In the genomic region with DNA sequence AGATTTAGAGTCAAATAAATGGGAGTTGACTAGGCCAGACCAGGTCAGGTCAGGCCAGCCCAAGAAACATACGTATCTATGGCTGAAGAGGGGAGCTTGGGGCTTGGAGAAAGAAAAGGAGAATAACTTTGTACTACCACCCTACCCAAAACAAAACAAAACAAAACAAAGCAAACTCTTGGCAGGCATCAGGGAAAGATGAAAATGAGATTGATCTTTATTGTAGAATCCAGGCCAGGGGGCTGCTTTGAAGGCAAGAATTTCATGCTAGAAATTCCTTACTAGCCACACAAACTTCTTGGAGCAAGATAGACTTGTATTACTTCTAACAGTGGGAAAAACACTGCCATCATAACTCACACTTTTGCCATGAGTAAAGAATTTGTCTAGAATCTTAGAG, we compare ENCODE assay signal across 32 cellular contexts. TPM values are rescaled to one million over a fixed set of nuclear protein-coding genes. Genes with fewer than 3 reads are reported as not detected.
"Had no signal": no experiment of that assay in that cellular context is flagged by ENCODE, and none has a peak within 500 bp of the region (broad histone marks: within the 10 kb centered on the region; RNA-seq: fewer than 3 reads in every experiment).

No MANE protein-coding gene starts in this region.

- H3K4me3 Mint-ChIP-seq: activated CD4-positive, alpha-beta memory T cell treated with anti-CD3 and anti-CD28 coated beads for 36 hours; activated CD4-positive, alpha-beta T cell treated with anti-CD3 and anti-CD28 coated beads for 36 hours; activated CD4-positive, alpha-beta T cell treated with anti-CD3 and anti-CD28 coated beads, Interleukin-2, amount 10 ng/mL, durations not matched to agents 24 days and 14 days; activated CD8-positive, alpha-beta memory T cell treated with anti-CD3 and anti-CD28 coated beads, Interleukin-2, amount 10 ng/mL, durations not matched to agents 7 days and 5 days; activated CD8-positive, alpha-beta T cell treated with anti-CD3 and anti-CD28 coated beads, Interleukin-2, amount 10 ng/mL, durations not matched to agents 7 days and 5 days; activated naive CD4-positive, alpha-beta T cell treated with anti-CD3 and anti-CD28 coated beads, Interleukin-2, amount 50 U/mL, for 24 hours; activated naive CD8-positive, alpha-beta T cell treated with anti-CD3 and anti-CD28 coated beads for 36 hours; activated naive CD8-positive, alpha-beta T cell treated with anti-CD3 and anti-CD28 coated beads, Interleukin-2, amount 50 U/mL, for 24 hours; activated T-cell treated with anti-CD3 and anti-CD28 coated beads, Interleukin-2, amount 50 U/mL, for 24 hours; activated T-cell treated with anti-CD3 and anti-CD28 coated beads, Interleukin-2, amount 50 U/mL, for 72 hours; central memory CD8-positive, alpha-beta T cell; dendritic cell treated with granulocyte-macrophage colony-stimulating factor and Interleukin-4, amounts not matched to agents 40 ng/mL and 50 ng/mL, for 4 days; endodermal cell had no signal

- FAIRE-seq: bronchial epithelial cell had no signal

- H3K27me3 ChIP-seq: adrenal gland, brain microvascular endothelial cell, foreskin keratinocyte, gastrocnemius medialis, heart left ventricle had no signal

- H3K27ac Mint-ChIP-seq: activated CD4-positive, alpha-beta memory T cell treated with anti-CD3 and anti-CD28 coated beads for 36 hours; activated CD4-positive, alpha-beta T cell treated with anti-CD3 and anti-CD28 coated beads for 36 hours; activated CD4-positive, alpha-beta T cell treated with anti-CD3 and anti-CD28 coated beads, Interleukin-2, amount 10 ng/mL, durations not matched to agents 24 days and 14 days; activated CD8-positive, alpha-beta memory T cell treated with anti-CD3 and anti-CD28 coated beads, Interleukin-2, amount 10 ng/mL, durations not matched to agents 7 days and 5 days; activated CD8-positive, alpha-beta T cell treated with anti-CD3 and anti-CD28 coated beads, Interleukin-2, amount 10 ng/mL, durations not matched to agents 7 days and 5 days; activated naive CD4-positive, alpha-beta T cell treated with anti-CD3 and anti-CD28 coated beads, Interleukin-2, amount 50 U/mL, for 24 hours; activated naive CD8-positive, alpha-beta T cell treated with anti-CD3 and anti-CD28 coated beads for 36 hours; activated naive CD8-positive, alpha-beta T cell treated with anti-CD3 and anti-CD28 coated beads, Interleukin-2, amount 50 U/mL, for 24 hours; activated T-cell treated with anti-CD3 and anti-CD28 coated beads, Interleukin-2, amount 50 U/mL, for 24 hours; activated T-cell treated with anti-CD3 and anti-CD28 coated beads, Interleukin-2, amount 50 U/mL, for 72 hours; dendritic cell treated with granulocyte-macrophage colony-stimulating factor and Interleukin-4, amounts not matched to agents 40 ng/mL and 50 ng/mL, for 4 days; endodermal cell had no signal

- H3K27ac ChIP-seq: brain microvascular endothelial cell, coronary artery, dorsolateral prefrontal cortex, foreskin keratinocyte, gastrocnemius medialis, heart left ventricle had no signal

- H3K4me1 ChIP-seq: foreskin keratinocyte had no signal

- DNase-seq: activated CD4-positive, alpha-beta memory T cell treated with anti-CD3 and anti-CD28 coated beads for 36 hours; activated CD4-positive, alpha-beta T cell treated with anti-CD3 and anti-CD28 coated beads for 36 hours; activated CD4-positive, alpha-beta T cell treated with anti-CD3 and anti-CD28 coated beads, Interleukin-2, amount 10 ng/mL, durations not matched to agents 24 days and 14 days; activated CD4-positive, CD25-positive, alpha-beta regulatory T cell; activated CD4-positive, CD25-positive, alpha-beta regulatory T cell treated with anti-CD3 and anti-CD28 coated beads, Interleukin-2, amount 50 U/mL, for 72 hours; activated CD8-positive, alpha-beta memory T cell treated with anti-CD3 and anti-CD28 coated beads, Interleukin-2, amount 10 ng/mL, durations not matched to agents 7 days and 5 days; activated CD8-positive, alpha-beta memory T cell treated with anti-CD3 and anti-CD28 coated beads, Interleukin-2, amount 50 U/mL, for 4 hours; activated CD8-positive, alpha-beta T cell treated with anti-CD3 and anti-CD28 coated beads, Interleukin-2, amount 10 ng/mL, durations not matched to agents 7 days and 5 days; activated gamma-delta T cell; activated naive CD4-positive, alpha-beta T cell treated with Interleukin-2 at 50 U/mL for 16 hours; activated naive CD8-positive, alpha-beta T cell treated with anti-CD3 and anti-CD28 coated beads for 36 hours; activated naive CD8-positive, alpha-beta T cell treated with anti-CD3 and anti-CD28 coated beads, Interleukin-2, amount 50 U/mL, for 24 hours; activated T-cell treated with anti-CD3 and anti-CD28 coated beads, Interleukin-2, amount 50 U/mL, for 24 hours; activated T-cell treated with anti-CD3 and anti-CD28 coated beads, Interleukin-2, amount 50 U/mL, for 72 hours; adrenal gland; amygdala; aorta; brain microvascular endothelial cell; dorsolateral prefrontal cortex; effector memory CD4-positive, alpha-beta T cell; endodermal cell; foreskin keratinocyte; gastrocnemius medialis; glutamatergic neuron; heart left ventricle; T-helper 2 cell had no signal

- H3K4me3 ChIP-seq: adrenal gland, coronary artery, dorsolateral prefrontal cortex, gastrocnemius medialis, heart left ventricle had no signal

- H3K36me3 ChIP-seq: adrenal gland, brain microvascular endothelial cell, gastrocnemius medialis, heart left ventricle had no signal

- H3K36me3 Mint-ChIP-seq: activated CD4-positive, alpha-beta memory T cell treated with anti-CD3 and anti-CD28 coated beads for 36 hours; activated CD8-positive, alpha-beta memory T cell treated with anti-CD3 and anti-CD28 coated beads, Interleukin-2, amount 10 ng/mL, durations not matched to agents 7 days and 5 days; activated naive CD4-positive, alpha-beta T cell treated with anti-CD3 and anti-CD28 coated beads, Interleukin-2, amount 50 U/mL, for 24 hours had no signal

- H3K27me3 Mint-ChIP-seq: dendritic cell treated with granulocyte-macrophage colony-stimulating factor and Interleukin-4, amounts not matched to agents 40 ng/mL and 50 ng/mL, for 4 days had no signal

- ATAC-seq: activated CD4-positive, alpha-beta T cell treated with anti-CD3 and anti-CD28 coated beads for 36 hours; activated CD8-positive, alpha-beta memory T cell treated with anti-CD3 and anti-CD28 coated beads, Interleukin-2, amount 10 ng/mL, durations not matched to agents 7 days and 5 days; activated CD8-positive, alpha-beta T cell treated with anti-CD3 and anti-CD28 coated beads, Interleukin-2, amount 10 ng/mL, durations not matched to agents 7 days and 5 days; activated naive CD8-positive, alpha-beta T cell treated with anti-CD3 and anti-CD28 coated beads, Interleukin-2, amount 50 U/mL, for 24 hours; activated T-cell treated with anti-CD3 and anti-CD28 coated beads, Interleukin-2, amount 50 U/mL, for 72 hours; esophagus mucosa; foreskin keratinocyte; gastrocnemius medialis; heart left ventricle had no signal

- H3K9me3 ChIP-seq: adrenal gland, gastrocnemius medialis, heart left ventricle had no signal

- H3K9me3 Mint-ChIP-seq: activated CD4-positive, alpha-beta memory T cell treated with anti-CD3 and anti-CD28 coated beads for 36 hours; activated CD4-positive, alpha-beta T cell treated with anti-CD3 and anti-CD28 coated beads, Interleukin-2, amount 10 ng/mL, durations not matched to agents 24 days and 14 days; activated naive CD4-positive, alpha-beta T cell treated with anti-CD3 and anti-CD28 coated beads, Interleukin-2, amount 50 U/mL, for 24 hours; activated naive CD8-positive, alpha-beta T cell treated with anti-CD3 and anti-CD28 coated beads, Interleukin-2, amount 50 U/mL, for 24 hours; activated T-cell treated with anti-CD3 and anti-CD28 coated beads, Interleukin-2, amount 50 U/mL, for 24 hours; activated T-cell treated with anti-CD3 and anti-CD28 coated beads, Interleukin-2, amount 50 U/mL, for 72 hours; central memory CD8-positive, alpha-beta T cell; dendritic cell treated with granulocyte-macrophage colony-stimulating factor and Interleukin-4, amounts not matched to agents 40 ng/mL and 50 ng/mL, for 4 days; endodermal cell had no signal

RNA-seq across cellular contexts. Expression of a gene that starts 26.2 kb away (rescaled TPM):
- total RNA-seq: activated CD8-positive, alpha-beta T cell treated with anti-CD3 and anti-CD28 coated beads, Interleukin-2, amount 10 ng/mL, durations not matched to agents 7 days and 5 days had no signal
